Comparison of ENCODE assay signal across 14 cellular contexts in genomic region chr10:72567421-72567820, GRCh38. TPM values are rescaled to one million over a fixed set of nuclear protein-coding genes. Genes with fewer than 3 reads are reported as not detected.
DNase-seq lines count a peak whose midpoint lies in the region; ATAC-seq, FAIRE-seq and TF ChIP-seq lines count a peak whose summit lies in the region.
"Had no signal": no experiment of that assay in that cellular context is flagged by ENCODE, and none has a peak within 500 bp of the region (broad histone marks: within the 10 kb centered on the region; RNA-seq: fewer than 3 reads in every experiment).

No MANE protein-coding gene starts in this region.

- H3K4me3 ChIP-seq in A549 (no peak overlapping the region), brain microvascular endothelial cell (ENCODE audit: low read depth, low read length) (no peak overlapping the region), kidney epithelial cell (ENCODE audit: low read depth, low read length) (no peak overlapping the region)
- H3K4me3 ChIP-seq: thyroid gland had no signal

- H3K4me2 ChIP-seq in A549 = peak overlapping the region; percentile 60

- FAIRE-seq in A549 (lab: Jason Lieb, UNC) = peak; percentile 28

- POLR2A ChIA-PET in A549 (lab: Yijun Ruan, JAX) = no interaction called here

- 25% methylated on average over 3 of the region's 3 CpGs for WGBS in A549 (ENCODE audit: missing lambda C conversion rate)

- H3K36me3 Mint-ChIP-seq in activated naive CD4-positive, alpha-beta T cell treated with anti-CD3 and anti-CD28 coated beads, Interleukin-2, amount 50 U/mL, for 72 hours = peaks cover 0 to 13% of the 10 kb centered on the region in 2 donors

- H3K9me3 Mint-ChIP-seq in activated naive CD4-positive, alpha-beta T cell treated with anti-CD3 and anti-CD28 coated beads, Interleukin-2, amount 50 U/mL, for 72 hours = peaks cover 0 to 5% of the 10 kb centered on the region in 2 donors
- H3K9me3 Mint-ChIP-seq: naive thymus-derived CD8-positive, alpha-beta T cell had no signal

- ATAC-seq in A549 (peak; percentile 92 to 94), GM18909 (IDR thresholded peaks at IDR 0.05; ENCODE audit: poor library complexity, unreplicated experiment) (no peak), HG03108 (IDR thresholded peaks at IDR 0.05; ENCODE audit: unreplicated experiment) (no peak)
- no peak for ATAC-seq in activated naive CD4-positive, alpha-beta T cell treated with anti-CD3 and anti-CD28 coated beads, Interleukin-2, amount 50 U/mL, for 72 hours
- ATAC-seq: naive thymus-derived CD8-positive, alpha-beta T cell had no signal

- H3K27ac ChIP-seq in A549 (peak overlapping the region; percentile 29 to 69; a peak in 4 of 6 replicates), brain microvascular endothelial cell (no peak overlapping the region)
- H3K27ac ChIP-seq: thyroid gland had no signal

- no peak for TF ChIP-seq POLR2A in A549 (IDR thresholded peaks at IDR 0.05; ENCODE audit: low read length)

- no peak; a peak in 1 of 5 replicates for TF ChIP-seq RAD21 in A549 (conservative IDR thresholded peaks at IDR 0.05 in 1 of 2, IDR thresholded peaks at IDR 0.05 in 1 of 2)

- no peak for TF ChIP-seq EP300 in A549 (IDR thresholded peaks at IDR 0.05)

- no peak for TF ChIP-seq CTCF in A549 (IDR thresholded peaks at IDR 0.05)
- no peak for TF ChIP-seq CTCF in brain microvascular endothelial cell (IDR thresholded peaks at IDR 0.05; ENCODE audit: low read depth, low read length, missing control alignments)
- TF ChIP-seq CTCF in kidney epithelial cell (IDR thresholded peaks at IDR 0.05; ENCODE audit: insufficient read depth, low read length, poor library complexity, severe bottlenecking) = no peak

- peaks cover 14% of the 10 kb centered on the region for H3K4me1 ChIP-seq in A549
- H3K4me1 ChIP-seq: thyroid gland had no signal

- CTCF ChIA-PET in A549 (lab: Yijun Ruan, JAX) = interaction anchor here (0.6 to 1.3 kb wide), 8 partner anchors 9 to 452 kb away, joined by 3 to 7 read pairs (median 3); partner anchors contain the start of gene OIT3

- H3K36me3 ChIP-seq in brain microvascular endothelial cell (replicated peaks) (no peaks in the 10 kb centered on the region), kidney epithelial cell (ENCODE audit: control insufficient read depth, insufficient read depth, low read length) (no peaks in the 10 kb centered on the region)
- H3K36me3 ChIP-seq: thyroid gland had no signal

- H3K27me3 ChIP-seq in brain microvascular endothelial cell (replicated peaks) (no peaks in the 10 kb centered on the region), kidney epithelial cell (ENCODE audit: control insufficient read depth, insufficient read depth, low read length) (no peaks in the 10 kb centered on the region)
- H3K27me3 ChIP-seq: thyroid gland had no signal

- in situ Hi-C loops in brain microvascular endothelial cell (cut with HindIII; ENCODE audit: low pct_ligation_motif_present, low sequenced_read_pairs) = no loop called here

- DNase-seq in A549 (ENCODE audit: low read depth in 1 of 2, low spot score in 1 of 2) (peak; percentile 54 to 65), HS-27A (ENCODE audit: low read depth) (peak; percentile 64), brain microvascular endothelial cell (peak; percentile 20), kidney epithelial cell (ENCODE audit: low read depth) (peak; percentile 14)
- no peak for DNase-seq in activated naive CD4-positive, alpha-beta T cell treated with anti-CD3 and anti-CD28 coated beads, Interleukin-2, amount 50 U/mL, for 72 hours (ENCODE audit: low spot score in 2 of 2)
- DNase-seq in stimulated activated CD4-positive, alpha-beta T cell treated with anti-CD3 and anti-CD28 coated beads, Interleukin-4, amount 100 ng/mL, for 24 hours = no peak
- DNase-seq: glutamatergic neuron; naive thymus-derived CD8-positive, alpha-beta T cell; NCI-H2171; stimulated activated CD4-positive, alpha-beta T cell treated with anti-CD3 and anti-CD28 coated beads, Interleukin-4, amount 100 ng/mL, for 1 hour; thyroid gland had no signal

- no peaks in the 10 kb centered on the region for H3K9me3 ChIP-seq in A549
- H3K9me3 ChIP-seq: thyroid gland had no signal

- no peak overlapping the region for H3K27ac Mint-ChIP-seq in activated naive CD4-positive, alpha-beta T cell treated with anti-CD3 and anti-CD28 coated beads, Interleukin-2, amount 50 U/mL, for 72 hours
- H3K27ac Mint-ChIP-seq: B cell; naive thymus-derived CD8-positive, alpha-beta T cell had no signal

TF ChIP-seq in A549, 52 proteins besides CTCF, POLR2A, EP300 and RAD21:
- no peak for TF ChIP-seq CHD2 (IDR thresholded peaks at IDR 0.05; ENCODE audit: low read length, partially characterized antibody)
- no peak for TF ChIP-seq ESRRA (IDR thresholded peaks at IDR 0.05; ENCODE audit: borderline replicate concordance, low read length)
- TF ChIP-seq MAFK (IDR thresholded peaks at IDR 0.05; ENCODE audit: partially characterized antibody) = peak; percentile 54
- TF ChIP-seq HDAC2 (IDR thresholded peaks at IDR 0.05) = no peak
- TF ChIP-seq ATOH8 (CRISPR knock-in tag; IDR thresholded peaks at IDR 0.05; ENCODE audit: low read depth) = no peak
- TF ChIP-seq CBX8 (IDR thresholded peaks at IDR 0.05) = no peak
- TF ChIP-seq ZC3H11A (IDR thresholded peaks at IDR 0.05) = no peak
- TF ChIP-seq FOSL2 (IDR thresholded peaks at IDR 0.05) = no peak
- peak; percentile 41; the same call in 1 of the 2 replicates for TF ChIP-seq FOSL2 (CRISPR knock-in tag; IDR thresholded peaks at IDR 0.05)
- TF ChIP-seq HOXB5 (CRISPR knock-in tag; IDR thresholded peaks at IDR 0.05) = no peak
- 0 out of 2 replicates have a peak, but pooled peaks have one; percentile 10 for TF ChIP-seq MAX (IDR thresholded peaks at IDR 0.05)
- no peak for TF ChIP-seq RARB (CRISPR knock-in tag; IDR thresholded peaks at IDR 0.05)
- no peak for TF ChIP-seq CBX2 (IDR thresholded peaks at IDR 0.05; ENCODE audit: borderline replicate concordance, low read depth)

RNA-seq across cellular contexts. Expression of gene MICU1, which starts 58.5 kb away (rescaled TPM):
- polyA plus RNA-seq in A549 (2011; rRNA removed) (58.6 and 61.3 TPM in 2 replicates), A549 (2017; fragmentation: RNase III; extraction: RNeasy Plus Mini Kit Qiagen cat#74134 plus additional on column Dnase treatment) (44.0 to 54.5 TPM (median 49.7 TPM) in 3 replicates)
- polyA plus RNA-seq in A549 (2012; cell fraction: cytosol; rRNA removed) = 29.0 and 33.4 TPM in 2 replicates
- polyA plus RNA-seq in A549 (2012; cell fraction: nucleus; rRNA removed) = 17.6 and 24.1 TPM in 2 replicates
- polyA minus RNA-seq in A549 (2011; rRNA and poly(A)+ RNA removed) = 50.0 and 55.6 TPM in 2 replicates
- total RNA-seq in kidney epithelial cell = 33.8 and 37.2 TPM in 2 replicates
- total RNA-seq in activated naive CD4-positive, alpha-beta T cell treated with anti-CD3 and anti-CD28 coated beads, Interleukin-2, amount 50 U/mL, for 72 hours = 10 to 100 TPM; 42.8 to 49.6 TPM

Comparison
In these comparisons a context has a peak if more than half of its experiments do, and no peak if none do; other contexts are left out.
1. ATAC-seq: peak in A549 (2 of 2); none in GM18909 (single experiment), activated naive CD4-positive, alpha-beta T cell treated with anti-CD3 and anti-CD28 coated beads, Interleukin-2, amount 50 U/mL, for 72 hours (0 of 2) and HG03108 (single experiment).
2. DNase-seq: peak in A549 (2 of 2), HS-27A (single experiment), brain microvascular endothelial cell (single experiment) and kidney epithelial cell (single experiment); none in activated naive CD4-positive, alpha-beta T cell treated with anti-CD3 and anti-CD28 coated beads, Interleukin-2, amount 50 U/mL, for 72 hours (0 of 2) and stimulated activated CD4-positive, alpha-beta T cell treated with anti-CD3 and anti-CD28 coated beads, Interleukin-4, amount 100 ng/mL, for 24 hours (single experiment).